ENCODE assay signal across 8 cellular contexts in genomic region chr1:151060241-151061011, GRCh38. TPM values are rescaled to one million over a fixed set of nuclear protein-coding genes. Genes with fewer than 3 reads are reported as not detected.
DNase-seq lines count a peak whose midpoint lies in the region; ATAC-seq and TF ChIP-seq lines count a peak whose summit lies in the region.

Gene MLLT11 (plus strand): TSS chr1:151060397. CDS start chr1:151067225, 6,828 bp downstream.

- peaks cover 41% of the 10 kb centered on the region for H3K4me1 Mint-ChIP-seq in stimulated activated effector memory CD8-positive, alpha-beta T cell treated with anti-CD3 and anti-CD28 coated beads, Interleukin-12 subunit alpha, Interleukin-12 subunit beta, amount 100 ng/mL, for 72 hours

- no peaks in the 10 kb centered on the region for H3K27me3 ChIP-seq in kidney epithelial cell (ENCODE audit: control insufficient read depth, insufficient read depth, low read length)

- peaks cover 40% of the 10 kb centered on the region for H3K36me3 Mint-ChIP-seq in stimulated activated effector memory CD8-positive, alpha-beta T cell treated with anti-CD3 and anti-CD28 coated beads, Interleukin-12 subunit alpha, Interleukin-12 subunit beta, amount 100 ng/mL, for 72 hours

- H3K36me3 ChIP-seq in kidney epithelial cell (ENCODE audit: control insufficient read depth, insufficient read depth, low read length): no peaks in the 10 kb centered on the region

- H3K4me3 ChIP-seq in LNCaP clone FGC (ENCODE audit: low read depth, low read length) (peak within 1 kb of the TSS; percentile 75), kidney epithelial cell (ENCODE audit: low read depth, low read length) (peak within 1 kb of the TSS; percentile 73)

- peak within 1 kb of the TSS; percentile 97 for H3K27ac Mint-ChIP-seq in stimulated activated effector memory CD8-positive, alpha-beta T cell treated with anti-CD3 and anti-CD28 coated beads, Interleukin-12 subunit alpha, Interleukin-12 subunit beta, amount 100 ng/mL, for 72 hours

- no peak for TF ChIP-seq CTCF in LNCaP clone FGC (IDR thresholded peaks at IDR 0.05; ENCODE audit: control insufficient read depth, extremely low read depth, insufficient read depth)
- no peak for TF ChIP-seq CTCF in kidney epithelial cell (IDR thresholded peaks at IDR 0.05; ENCODE audit: insufficient read depth, low read length, poor library complexity, severe bottlenecking)

- DNase-seq in DMS153 treated with DMSO at 0.1 percent for 48 hours (lab: John Stamatoyannopoulos, UW; ENCODE audit: unreplicated experiment) (peak; percentile 77), LNCaP clone FGC (ENCODE audit: low read depth) (no peak), dedifferentiated amniotic fluid mesenchymal stem cell (ENCODE audit: extremely low spot score) (peak; percentile 48), kidney epithelial cell (ENCODE audit: low read depth) (no peak), KG1 (lab: John Stamatoyannopoulos, UW) (no peak), SIG-M5 treated with dmso at 0.1 percent for 504 hours (lab: John Stamatoyannopoulos, UW; ENCODE audit: unreplicated experiment) (no peak)
- DNase-seq in stimulated activated effector memory CD8-positive, alpha-beta T cell treated with anti-CD3 and anti-CD28 coated beads, Interleukin-12 subunit alpha, Interleukin-12 subunit beta, amount 100 ng/mL, for 72 hours (ENCODE audit: low spot score in 2 of 2): no peak

- ATAC-seq in SK-N-SH treated with all-trans-retinoic acid at 6 μM for 48 hours: peak; percentile 78
- ATAC-seq in stimulated activated effector memory CD8-positive, alpha-beta T cell treated with anti-CD3 and anti-CD28 coated beads, Interleukin-12 subunit alpha, Interleukin-12 subunit beta, amount 100 ng/mL, for 72 hours: no peak

- peak within 1 kb of the TSS; percentile 94 for H3K4me3 Mint-ChIP-seq in stimulated activated effector memory CD8-positive, alpha-beta T cell treated with anti-CD3 and anti-CD28 coated beads, Interleukin-12 subunit alpha, Interleukin-12 subunit beta, amount 100 ng/mL, for 72 hours

- H3K9me3 Mint-ChIP-seq in stimulated activated effector memory CD8-positive, alpha-beta T cell treated with anti-CD3 and anti-CD28 coated beads, Interleukin-12 subunit alpha, Interleukin-12 subunit beta, amount 100 ng/mL, for 72 hours: no peaks in the 10 kb centered on the region

TF ChIP-seq in SK-N-SH treated with all-trans-retinoic acid at 6 μM for 48 hours, 23 proteins besides CTCF, POLR2A, EP300 and RAD21:
- TF ChIP-seq OSR1 (CRISPR knock-in tag; IDR thresholded peaks at IDR 0.05): no peak
- TF ChIP-seq RARB (CRISPR knock-in tag; IDR thresholded peaks at IDR 0.05): no peak
- no peak for TF ChIP-seq ISL1 (CRISPR knock-in tag; IDR thresholded peaks at IDR 0.05)
- TF ChIP-seq GLIS3 (CRISPR knock-in tag; IDR thresholded peaks at IDR 0.05): no peak
- TF ChIP-seq CREB5 (CRISPR knock-in tag; IDR thresholded peaks at IDR 0.05; ENCODE audit: low read depth): no peak
- peak; percentile 88 for TF ChIP-seq TCF4 (CRISPR knock-in tag; IDR thresholded peaks at IDR 0.05; ENCODE audit: borderline replicate concordance)
- TF ChIP-seq ZFP30 (CRISPR knock-in tag; IDR thresholded peaks at IDR 0.05): no peak
- TF ChIP-seq TOX (CRISPR knock-in tag; IDR thresholded peaks at IDR 0.05; ENCODE audit: borderline replicate concordance): no peak
- 0 out of 2 replicates have a peak, but pooled peaks have one; percentile 12 for TF ChIP-seq ZC3H10 (CRISPR knock-in tag; IDR thresholded peaks at IDR 0.05)
- TF ChIP-seq, protein P1, sequence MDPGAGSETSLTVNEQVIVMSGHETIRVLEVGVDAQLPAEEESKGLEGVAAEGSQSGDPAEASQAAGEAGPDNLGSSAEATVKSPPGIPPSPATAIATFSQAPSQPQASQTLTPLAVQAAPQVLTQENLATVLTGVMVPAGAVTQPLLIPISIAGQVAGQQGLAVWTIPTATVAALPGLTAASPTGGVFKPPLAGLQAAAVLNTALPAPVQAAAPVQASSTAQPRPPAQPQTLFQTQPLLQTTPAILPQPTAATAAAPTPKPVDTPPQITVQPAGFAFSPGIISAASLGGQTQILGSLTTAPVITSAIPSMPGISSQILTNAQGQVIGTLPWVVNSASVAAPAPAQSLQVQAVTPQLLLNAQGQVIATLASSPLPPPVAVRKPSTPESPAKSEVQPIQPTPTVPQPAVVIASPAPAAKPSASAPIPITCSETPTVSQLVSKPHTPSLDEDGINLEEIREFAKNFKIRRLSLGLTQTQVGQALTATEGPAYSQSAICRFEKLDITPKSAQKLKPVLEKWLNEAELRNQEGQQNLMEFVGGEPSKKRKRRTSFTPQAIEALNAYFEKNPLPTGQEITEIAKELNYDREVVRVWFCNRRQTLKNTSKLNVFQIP (CRISPR knock-in tag; IDR thresholded peaks at IDR 0.05; ENCODE audit: borderline replicate concordance, low read depth): 0 out of 2 replicates have a peak, but pooled peaks have one; percentile 25
- TF ChIP-seq, protein P2, sequence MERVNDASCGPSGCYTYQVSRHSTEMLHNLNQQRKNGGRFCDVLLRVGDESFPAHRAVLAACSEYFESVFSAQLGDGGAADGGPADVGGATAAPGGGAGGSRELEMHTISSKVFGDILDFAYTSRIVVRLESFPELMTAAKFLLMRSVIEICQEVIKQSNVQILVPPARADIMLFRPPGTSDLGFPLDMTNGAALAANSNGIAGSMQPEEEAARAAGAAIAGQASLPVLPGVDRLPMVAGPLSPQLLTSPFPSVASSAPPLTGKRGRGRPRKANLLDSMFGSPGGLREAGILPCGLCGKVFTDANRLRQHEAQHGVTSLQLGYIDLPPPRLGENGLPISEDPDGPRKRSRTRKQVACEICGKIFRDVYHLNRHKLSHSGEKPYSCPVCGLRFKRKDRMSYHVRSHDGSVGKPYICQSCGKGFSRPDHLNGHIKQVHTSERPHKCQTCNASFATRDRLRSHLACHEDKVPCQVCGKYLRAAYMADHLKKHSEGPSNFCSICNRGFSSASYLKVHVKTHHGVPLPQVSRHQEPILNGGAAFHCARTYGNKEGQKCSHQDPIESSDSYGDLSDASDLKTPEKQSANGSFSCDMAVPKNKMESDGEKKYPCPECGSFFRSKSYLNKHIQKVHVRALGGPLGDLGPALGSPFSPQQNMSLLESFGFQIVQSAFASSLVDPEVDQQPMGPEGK (CRISPR knock-in tag; IDR thresholded peaks at IDR 0.05; ENCODE audit: borderline replicate concordance): peak; percentile 47

RNA-seq across cellular contexts. Expression of gene MLLT11, which starts in this region (rescaled TPM):
- 26.4 and 26.8 TPM in 2 replicates for total RNA-seq in kidney epithelial cell

Comparison
In these comparisons a context has a peak if more than half of its experiments do, and no peak if none do; other contexts are left out.
1. DNase-seq: peak in DMS153 treated with DMSO at 0.1 percent for 48 hours (single experiment) and dedifferentiated amniotic fluid mesenchymal stem cell (single experiment); none in LNCaP clone FGC (single experiment), kidney epithelial cell (single experiment), stimulated activated effector memory CD8-positive, alpha-beta T cell treated with anti-CD3 and anti-CD28 coated beads, Interleukin-12 subunit alpha, Interleukin-12 subunit beta, amount 100 ng/mL, for 72 hours (0 of 2), KG1 (single experiment) and SIG-M5 treated with dmso at 0.1 percent for 504 hours (single experiment).